Comparison of ENCODE assay signal across 7 cellular contexts in the genomic region with DNA sequence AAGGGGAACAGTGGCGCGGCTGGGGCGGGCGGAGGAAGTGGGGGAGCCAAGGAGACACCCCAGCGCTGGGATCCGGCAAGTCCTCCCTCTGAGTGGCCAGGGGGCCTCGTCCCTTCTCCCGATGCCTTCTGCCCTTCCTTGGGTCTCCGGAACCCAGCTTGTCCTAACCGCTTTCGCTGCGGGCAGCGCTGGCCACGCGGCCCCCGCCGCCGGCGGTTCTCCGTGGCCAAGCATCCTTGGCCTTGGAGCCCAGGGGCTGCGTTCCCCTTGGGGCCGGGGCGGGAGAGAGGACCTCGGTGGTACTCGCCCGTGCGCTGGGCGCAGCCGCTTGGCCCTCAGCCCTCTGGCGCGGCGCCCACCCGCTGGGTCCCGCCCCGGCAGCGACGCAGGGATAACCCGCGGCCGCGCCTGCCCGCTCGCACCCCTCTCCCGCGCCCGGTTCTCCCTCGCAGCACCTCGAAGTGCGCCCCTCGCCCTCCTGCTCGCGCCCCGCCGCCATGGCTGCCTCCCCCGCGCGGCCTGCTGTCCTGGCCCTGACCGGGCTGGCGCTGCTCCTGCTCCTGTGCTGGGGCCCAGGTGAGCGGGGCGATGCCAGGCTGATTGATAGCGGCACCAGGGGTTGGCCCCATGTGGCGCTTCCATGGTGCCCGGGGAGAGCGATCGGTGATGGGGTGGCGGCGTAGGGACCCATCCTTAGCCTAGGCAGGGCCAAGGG.
DNase-seq lines count a peak whose midpoint lies in the region; TF ChIP-seq lines count a peak whose summit lies in the region.

No MANE protein-coding gene starts in this region.

- no peak for TF ChIP-seq CTCF in dorsolateral prefrontal cortex (IDR thresholded peaks at IDR 0.05 in 54 of 56, conservative IDR thresholded peaks at IDR 0.05 in 2 of 56; ENCODE audit: low read depth in 1 of 56, partially characterized antibody in 56 of 56)

- H3K4me1 ChIP-seq in mesodermal cell (ENCODE audit: control insufficient read depth, insufficient read depth, low read length, poor library complexity, severe bottlenecking): no peaks in the 10 kb centered on the region
- peaks cover 0 to 24% (median 10%) of the 10 kb centered on the region in 5 donors for H3K4me1 ChIP-seq in subcutaneous abdominal adipose tissue (ENCODE audit: control insufficient read depth in 5 of 5, insufficient read depth in 5 of 5, low read length in 5 of 5)

- no peaks in the 10 kb centered on the region for H3K36me3 ChIP-seq in mesodermal cell (ENCODE audit: control insufficient read depth, insufficient read depth, low read length)
- no peaks in the 10 kb centered on the region for H3K36me3 ChIP-seq in subcutaneous abdominal adipose tissue (ENCODE audit: control insufficient read depth in 5 of 5, insufficient read depth in 5 of 5, low read length in 5 of 5)

- H3K4me3 ChIP-seq in dorsolateral prefrontal cortex (peak overlapping the region; percentile 33 to 72 (median 56)), mesodermal cell (ENCODE audit: extremely low read depth, insufficient read depth, low read length, poor library complexity, severe bottlenecking) (peak overlapping the region; percentile 36), subcutaneous abdominal adipose tissue (ENCODE audit: low read depth in 1 of 5, low read length in 5 of 5) (peak overlapping the region in 4 of 5 donors; percentile 52 to 68 (median 61))

- H3K27ac ChIP-seq in dorsolateral prefrontal cortex: peak overlapping the region in 32 of 59 donors; percentile 5 to 81 (median 48)
- no peak overlapping the region for H3K27ac ChIP-seq in mesodermal cell (ENCODE audit: low read depth, low read length, severe bottlenecking)
- no peak overlapping the region for H3K27ac ChIP-seq in subcutaneous abdominal adipose tissue (ENCODE audit: low read depth, low read length)

- peak overlapping the region in 3 of 5 donors; percentile 31 to 53 (median 53) for H3K9ac ChIP-seq in subcutaneous abdominal adipose tissue (ENCODE audit: low read length in 5 of 5)

- DNase-seq in activated CD8-positive, alpha-beta memory T cell treated with anti-CD3 and anti-CD28 coated beads, Interleukin-2, amount 50 U/mL, for 4 hours: peak; percentile 36
- DNase-seq in dorsolateral prefrontal cortex (peak in 4 of 10 donors; percentile 13 to 48 (median 36)), HK-2 (ENCODE audit: unreplicated experiment) (no peak), NCI-H526 treated with DMSO at 0.1 percent for 48 hours (lab: John Stamatoyannopoulos, UW) (no peak), T1000 (lab: John Stamatoyannopoulos, UW) (no peak)

- H3K9me3 ChIP-seq in mesodermal cell (ENCODE audit: control insufficient read depth, low read length): no peaks in the 10 kb centered on the region
- peaks cover 0 to 3% (median 0%) of the 10 kb centered on the region in 5 donors for H3K9me3 ChIP-seq in subcutaneous abdominal adipose tissue (ENCODE audit: control insufficient read depth in 5 of 5, low read length in 5 of 5)

- 5 to 11% methylated on average over 45 to 63 of the region's 68 CpGs for WGBS in mesodermal cell (ENCODE audit: insufficient coverage in 2 of 2), 2 experiments

- H3K27me3 ChIP-seq in dorsolateral prefrontal cortex (peaks cover 0 to 16% (median 0%) of the 10 kb centered on the region in 45 donors), subcutaneous abdominal adipose tissue (ENCODE audit: control insufficient read depth in 5 of 5, insufficient read depth in 4 of 5, low read length in 5 of 5) (peaks cover 10 to 15% (median 11%) of the 10 kb centered on the region in 5 donors)

- intact Hi-C loops in dorsolateral prefrontal cortex (cut with DNase I): no loop called here

Comparison
In these comparisons a context has a peak if more than half of its experiments do, and no peak if none do; other contexts are left out.
1. H3K27ac ChIP-seq: peak in dorsolateral prefrontal cortex (32 of 59); none in mesodermal cell (single experiment) and subcutaneous abdominal adipose tissue (single experiment).
2. Peak in every context shown above with its lines, with median percentiles within 50 percentile points of each other: H3K4me3 ChIP-seq.